1 cellular context compared by ENCODE assay signal in the genomic region with DNA sequence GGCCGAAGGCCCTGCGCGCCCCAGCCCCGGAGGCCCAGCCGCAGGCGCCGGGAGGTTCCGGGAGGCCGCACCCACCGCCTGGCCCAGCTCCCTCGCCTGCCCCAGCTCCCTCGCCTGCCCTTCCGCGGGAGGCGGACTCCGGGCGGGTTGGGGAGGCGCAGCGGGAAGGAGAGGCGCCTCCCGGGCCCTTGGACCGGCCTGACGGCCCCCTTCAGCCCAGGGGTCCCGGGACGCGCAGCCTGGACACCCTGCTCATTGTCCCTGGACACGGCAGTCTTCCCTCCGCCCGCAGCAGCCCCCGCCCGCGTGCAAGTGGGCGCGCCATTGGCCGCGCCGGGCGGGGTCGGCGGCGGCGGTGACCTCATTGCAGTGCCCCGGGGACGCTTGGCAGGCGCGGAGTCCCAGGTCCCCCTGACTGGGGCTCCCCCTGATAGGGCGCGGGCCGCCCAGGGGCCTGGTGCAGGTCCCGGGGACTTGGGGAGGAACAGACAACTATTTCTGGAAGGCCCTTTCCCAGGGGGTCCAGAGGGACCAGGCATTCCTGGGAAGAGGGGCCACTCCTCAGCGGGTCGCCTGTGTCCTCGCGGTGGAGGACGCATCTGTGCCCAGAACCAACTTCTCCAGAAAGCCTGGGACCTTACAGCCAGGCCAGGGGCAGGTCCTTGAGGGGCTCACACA.
TF ChIP-seq lines count a peak whose summit lies in the region.

No MANE protein-coding gene starts in this region.

TF ChIP-seq in IMR-90, 13 proteins besides CTCF, POLR2A, EP300 and RAD21 (continued from another document):
- TF ChIP-seq MXI1 (IDR thresholded peaks at IDR 0.05; ENCODE audit: borderline replicate concordance, low read depth, low read length), result no peak; the same call in 1 of the 2 replicates
- TF ChIP-seq MAFK (IDR thresholded peaks at IDR 0.05; ENCODE audit: low read depth, low read length), result no peak
- no peak for TF ChIP-seq FOS (IDR thresholded peaks at IDR 0.05; ENCODE audit: low read depth, low read length)
- TF ChIP-seq RCOR1 (IDR thresholded peaks at IDR 0.05; ENCODE audit: insufficient replicate concordance, low read length), result no peak
- TF ChIP-seq, protein P1, sequence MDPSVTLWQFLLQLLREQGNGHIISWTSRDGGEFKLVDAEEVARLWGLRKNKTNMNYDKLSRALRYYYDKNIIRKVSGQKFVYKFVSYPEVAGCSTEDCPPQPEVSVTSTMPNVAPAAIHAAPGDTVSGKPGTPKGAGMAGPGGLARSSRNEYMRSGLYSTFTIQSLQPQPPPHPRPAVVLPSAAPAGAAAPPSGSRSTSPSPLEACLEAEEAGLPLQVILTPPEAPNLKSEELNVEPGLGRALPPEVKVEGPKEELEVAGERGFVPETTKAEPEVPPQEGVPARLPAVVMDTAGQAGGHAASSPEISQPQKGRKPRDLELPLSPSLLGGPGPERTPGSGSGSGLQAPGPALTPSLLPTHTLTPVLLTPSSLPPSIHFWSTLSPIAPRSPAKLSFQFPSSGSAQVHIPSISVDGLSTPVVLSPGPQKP (IDR thresholded peaks at IDR 0.05; ENCODE audit: borderline replicate concordance, low read depth, low read length), result no peak
- peak; percentile 72; the same call in 1 of the 2 replicates for TF ChIP-seq MAZ (IDR thresholded peaks at IDR 0.05; ENCODE audit: borderline replicate concordance, low read depth, low read length)
- no peak for TF ChIP-seq RFX5 (IDR thresholded peaks at IDR 0.05; ENCODE audit: low read depth, low read length)
- TF ChIP-seq, protein P2, sequence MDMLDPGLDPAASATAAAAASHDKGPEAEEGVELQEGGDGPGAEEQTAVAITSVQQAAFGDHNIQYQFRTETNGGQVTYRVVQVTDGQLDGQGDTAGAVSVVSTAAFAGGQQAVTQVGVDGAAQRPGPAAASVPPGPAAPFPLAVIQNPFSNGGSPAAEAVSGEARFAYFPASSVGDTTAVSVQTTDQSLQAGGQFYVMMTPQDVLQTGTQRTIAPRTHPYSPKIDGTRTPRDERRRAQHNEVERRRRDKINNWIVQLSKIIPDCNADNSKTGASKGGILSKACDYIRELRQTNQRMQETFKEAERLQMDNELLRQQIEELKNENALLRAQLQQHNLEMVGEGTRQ (IDR thresholded peaks at IDR 0.05; ENCODE audit: low read depth, low read length), result no peak
- no peak for TF ChIP-seq SMC3 (IDR thresholded peaks at IDR 0.05; ENCODE audit: low read depth, low read length)
- 0 out of 2 replicates have a peak, but pooled peaks have one; percentile 5 for TF ChIP-seq BHLHE40 (IDR thresholded peaks at IDR 0.05; ENCODE audit: low read depth, low read length)
- 0 out of 2 replicates have a peak, but pooled peaks have one; percentile 69 for TF ChIP-seq CHD1 (IDR thresholded peaks at IDR 0.05; ENCODE audit: low read depth, low read length)
